ENCODE assay signal across 17 cellular contexts in the genomic region with DNA sequence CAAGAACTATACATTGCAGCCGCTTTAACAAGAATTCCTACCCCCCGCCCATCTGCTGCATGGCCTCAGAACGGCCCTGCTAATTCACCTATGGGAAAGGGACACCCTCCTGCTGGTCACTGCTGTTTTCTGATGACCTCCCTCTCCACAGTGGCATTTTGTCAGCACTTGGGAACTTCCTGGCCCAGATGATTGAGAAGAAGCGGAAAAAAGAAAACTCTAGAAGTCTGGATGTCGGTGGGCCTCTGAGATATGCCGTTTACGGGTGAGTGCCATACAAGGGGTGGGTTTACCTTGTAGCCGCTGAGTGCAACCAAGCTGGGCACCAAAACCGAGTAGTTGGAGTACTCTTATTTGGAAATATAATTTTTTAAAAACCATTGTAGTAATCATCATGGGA. TPM values are rescaled to one million over a fixed set of nuclear protein-coding genes. Genes with fewer than 3 reads are reported as not detected.
A peak's percentile ranks its signal among the peaks of the same experiment; 100 is the strongest.
DNase-seq lines count a peak whose midpoint lies in the region; ATAC-seq and TF ChIP-seq lines count a peak whose summit lies in the region.
"Had no signal": no experiment of that assay in that cellular context is flagged by ENCODE, and none has a peak within 500 bp of the region (broad histone marks: within the 10 kb centered on the region; RNA-seq: fewer than 3 reads in every experiment).

No MANE protein-coding gene starts in this region.

- no peaks in the 10 kb centered on the region for H3K36me3 ChIP-seq in Loucy (ENCODE audit: insufficient read depth, low read length)
- H3K36me3 ChIP-seq in hepatocyte (replicated peaks; ENCODE audit: insufficient read depth, low read depth): no peaks in the 10 kb centered on the region
- H3K36me3 ChIP-seq: left ventricle myocardium inferior had no signal

- H3K4me2 ChIP-seq in Loucy (ENCODE audit: low read depth, low read length, poor library complexity, severe bottlenecking) (peak overlapping the region; percentile 57), hepatocyte (peak overlapping the region; percentile 73)

- intact Hi-C loops in activated CD8-positive, alpha-beta T cell treated with anti-CD3 and anti-CD28 coated beads for 36 hours (cut with micrococcal nuclease): no loop called here

- peaks cover 20% of the 10 kb centered on the region for H3K4me1 Mint-ChIP-seq in activated CD8-positive, alpha-beta T cell treated with anti-CD3 and anti-CD28 coated beads, Interleukin-2, amount 10 ng/mL, durations not matched to agents 7 days and 5 days (ENCODE audit: low read depth)
- peaks cover 13% of the 10 kb centered on the region for H3K4me1 Mint-ChIP-seq in activated CD8-positive, alpha-beta T cell treated with anti-CD3 and anti-CD28 coated beads for 36 hours (ENCODE audit: low read depth)
- H3K4me1 Mint-ChIP-seq in progenitor cell of endocrine pancreas (ENCODE audit: low read depth): peaks cover 11% of the 10 kb centered on the region
- H3K4me1 Mint-ChIP-seq in stimulated activated effector memory CD8-positive, alpha-beta T cell treated with anti-CD3 and anti-CD28 coated beads, Interleukin-12 subunit alpha, Interleukin-12 subunit beta, amount 100 ng/mL, for 72 hours: peaks cover 10% of the 10 kb centered on the region

- no peak for DNase-seq in activated CD8-positive, alpha-beta T cell treated with anti-CD3 and anti-CD28 coated beads, Interleukin-2, amount 10 ng/mL, durations not matched to agents 7 days and 5 days
- no peak for DNase-seq in activated CD8-positive, alpha-beta T cell treated with anti-CD3 and anti-CD28 coated beads for 36 hours
- DNase-seq in hepatocyte (ENCODE audit: low spot score) (no peak), progenitor cell of endocrine pancreas (ENCODE audit: low spot score, unreplicated experiment) (no peak), hippocampal formation (lab: John Stamatoyannopoulos, UW) (no peak)
- DNase-seq in stimulated activated effector memory CD8-positive, alpha-beta T cell treated with anti-CD3 and anti-CD28 coated beads, Interleukin-12 subunit alpha, Interleukin-12 subunit beta, amount 100 ng/mL, for 72 hours (ENCODE audit: low spot score in 2 of 2): no peak
- no peak for DNase-seq in activated effector memory CD4-positive, alpha-beta T cell treated with Interleukin-2 at 50 U/mL for 16 hours
- DNase-seq: activated CD4-positive, alpha-beta T cell treated with anti-CD3 and anti-CD28 coated beads, Interleukin-2, amount 50 U/mL, for 48 hours; activated effector memory CD4-positive, alpha-beta T cell treated with anti-CD3 and anti-CD28 coated beads, Interleukin-2, amount 50 U/mL, for 16 hours; DMS79; foreskin keratinocyte; Karpas-422; left ventricle myocardium inferior; NCI-H2171 treated with DMSO at 0.1 percent for 48 hours; NCI-H82 had no signal

- CTCF ChIA-PET in activated CD8-positive, alpha-beta T cell treated with anti-CD3 and anti-CD28 coated beads, Interleukin-2, amount 10 ng/mL, durations not matched to agents 7 days and 5 days (lab: Charles Lee): no interaction called here
- CTCF ChIA-PET in activated CD8-positive, alpha-beta T cell treated with anti-CD3 and anti-CD28 coated beads for 36 hours (lab: Charles Lee): no interaction called here

- peaks cover 33% of the 10 kb centered on the region for H3K79me2 ChIP-seq in Loucy (ENCODE audit: insufficient read depth, low read length)
- H3K79me2 ChIP-seq in hepatocyte: peaks cover 18% of the 10 kb centered on the region

- no peaks in the 10 kb centered on the region for H3K9me3 ChIP-seq in Loucy (ENCODE audit: insufficient read depth, low read depth, low read length)
- H3K9me3 ChIP-seq in hepatocyte (ENCODE audit: low read depth): no peaks in the 10 kb centered on the region
- H3K9me3 ChIP-seq: left ventricle myocardium inferior, tibial nerve had no signal

- H2AFZ ChIP-seq in Loucy (ENCODE audit: low read length) (no peak overlapping the region), hepatocyte (no peak overlapping the region)

- POLR2A ChIA-PET in activated CD8-positive, alpha-beta T cell treated with anti-CD3 and anti-CD28 coated beads, Interleukin-2, amount 10 ng/mL, durations not matched to agents 7 days and 5 days (lab: Charles Lee): no interaction called here
- POLR2A ChIA-PET in activated CD8-positive, alpha-beta T cell treated with anti-CD3 and anti-CD28 coated beads for 36 hours (lab: Charles Lee): interaction anchor here (1.3 kb wide), 1 partner anchor 139 kb away, joined by 4 read pairs; no protein-coding TSS in a partner anchor

- H3K27me3 Mint-ChIP-seq in activated CD8-positive, alpha-beta T cell treated with anti-CD3 and anti-CD28 coated beads, Interleukin-2, amount 10 ng/mL, durations not matched to agents 7 days and 5 days (ENCODE audit: low read depth): no peaks in the 10 kb centered on the region
- no peaks in the 10 kb centered on the region for H3K27me3 Mint-ChIP-seq in activated CD8-positive, alpha-beta T cell treated with anti-CD3 and anti-CD28 coated beads for 36 hours
- H3K27me3 Mint-ChIP-seq in progenitor cell of endocrine pancreas: peaks cover 10% of the 10 kb centered on the region

- no peaks in the 10 kb centered on the region for H3K9me3 Mint-ChIP-seq in activated CD8-positive, alpha-beta T cell treated with anti-CD3 and anti-CD28 coated beads, Interleukin-2, amount 10 ng/mL, durations not matched to agents 7 days and 5 days (ENCODE audit: insufficient read depth)
- H3K9me3 Mint-ChIP-seq in activated CD8-positive, alpha-beta T cell treated with anti-CD3 and anti-CD28 coated beads for 36 hours: no peaks in the 10 kb centered on the region
- no peaks in the 10 kb centered on the region for H3K9me3 Mint-ChIP-seq in progenitor cell of endocrine pancreas (ENCODE audit: low read depth)
- H3K9me3 Mint-ChIP-seq in stimulated activated effector memory CD8-positive, alpha-beta T cell treated with anti-CD3 and anti-CD28 coated beads, Interleukin-12 subunit alpha, Interleukin-12 subunit beta, amount 100 ng/mL, for 72 hours: no peaks in the 10 kb centered on the region

- H3K27ac ChIP-seq in hepatocyte: no peak overlapping the region
- H3K27ac ChIP-seq: foreskin keratinocyte had no signal

- H3K9me2 ChIP-seq in Loucy (replicated peaks; ENCODE audit: low read depth, low read length) (no peaks in the 10 kb centered on the region), hepatocyte (replicated peaks; ENCODE audit: insufficient read depth) (no peaks in the 10 kb centered on the region)

- no peak overlapping the region for H3K27ac Mint-ChIP-seq in activated CD8-positive, alpha-beta T cell treated with anti-CD3 and anti-CD28 coated beads, Interleukin-2, amount 10 ng/mL, durations not matched to agents 7 days and 5 days
- H3K27ac Mint-ChIP-seq in activated CD8-positive, alpha-beta T cell treated with anti-CD3 and anti-CD28 coated beads for 36 hours: no peak overlapping the region
- no peak overlapping the region for H3K27ac Mint-ChIP-seq in progenitor cell of endocrine pancreas
- H3K27ac Mint-ChIP-seq in stimulated activated effector memory CD8-positive, alpha-beta T cell treated with anti-CD3 and anti-CD28 coated beads, Interleukin-12 subunit alpha, Interleukin-12 subunit beta, amount 100 ng/mL, for 72 hours: no peak overlapping the region

- peaks cover 26% of the 10 kb centered on the region for H3K36me3 Mint-ChIP-seq in activated CD8-positive, alpha-beta T cell treated with anti-CD3 and anti-CD28 coated beads, Interleukin-2, amount 10 ng/mL, durations not matched to agents 7 days and 5 days (ENCODE audit: low read depth)
- H3K36me3 Mint-ChIP-seq in activated CD8-positive, alpha-beta T cell treated with anti-CD3 and anti-CD28 coated beads for 36 hours (ENCODE audit: low read depth): peaks cover 17% of the 10 kb centered on the region
- no peaks in the 10 kb centered on the region for H3K36me3 Mint-ChIP-seq in progenitor cell of endocrine pancreas (ENCODE audit: insufficient read depth)
- peaks cover 21% of the 10 kb centered on the region for H3K36me3 Mint-ChIP-seq in stimulated activated effector memory CD8-positive, alpha-beta T cell treated with anti-CD3 and anti-CD28 coated beads, Interleukin-12 subunit alpha, Interleukin-12 subunit beta, amount 100 ng/mL, for 72 hours

- H4K20me1 ChIP-seq in Loucy (ENCODE audit: insufficient read depth, low read length, poor library complexity, severe bottlenecking) (peaks cover 23% of the 10 kb centered on the region), hepatocyte (ENCODE audit: insufficient read depth, poor library complexity, severe bottlenecking) (peaks cover 5% of the 10 kb centered on the region)

- H3K27me3 ChIP-seq in Loucy (ENCODE audit: insufficient read depth, low read length, poor library complexity, severe bottlenecking) (no peaks in the 10 kb centered on the region), hepatocyte (no peaks in the 10 kb centered on the region)
- H3K27me3 ChIP-seq: foreskin keratinocyte, tibial nerve had no signal

- H3K4me1 ChIP-seq in Loucy (ENCODE audit: insufficient read depth, low read length, poor library complexity, severe bottlenecking): peaks cover 12% of the 10 kb centered on the region
- peaks cover 13% of the 10 kb centered on the region for H3K4me1 ChIP-seq in hepatocyte (ENCODE audit: insufficient read depth)
- H3K4me1 ChIP-seq: foreskin keratinocyte had no signal

- TF ChIP-seq CTCF in activated CD8-positive, alpha-beta T cell treated with anti-CD3 and anti-CD28 coated beads for 36 hours (IDR thresholded peaks at IDR 0.05): no peak
- TF ChIP-seq CTCF in Loucy (conservative IDR thresholded peaks at IDR 0.05; ENCODE audit: low read length): no peak
- TF ChIP-seq CTCF in hepatocyte (IDR thresholded peaks at IDR 0.05; ENCODE audit: poor library complexity): no peak
- no peak for TF ChIP-seq CTCF in progenitor cell of endocrine pancreas (IDR thresholded peaks at IDR 0.05; ENCODE audit: unreplicated experiment)

- H3F3A ChIP-seq in Loucy (ENCODE audit: low read depth): peaks cover 12% of the 10 kb centered on the region

- peak overlapping the region; percentile 74 for H3K4me3 Mint-ChIP-seq in activated CD8-positive, alpha-beta T cell treated with anti-CD3 and anti-CD28 coated beads, Interleukin-2, amount 10 ng/mL, durations not matched to agents 7 days and 5 days
- no peak overlapping the region for H3K4me3 Mint-ChIP-seq in activated CD8-positive, alpha-beta T cell treated with anti-CD3 and anti-CD28 coated beads for 36 hours
- peak overlapping the region; percentile 34 for H3K4me3 Mint-ChIP-seq in progenitor cell of endocrine pancreas (ENCODE audit: low read depth)
- no peak overlapping the region for H3K4me3 Mint-ChIP-seq in stimulated activated effector memory CD8-positive, alpha-beta T cell treated with anti-CD3 and anti-CD28 coated beads, Interleukin-12 subunit alpha, Interleukin-12 subunit beta, amount 100 ng/mL, for 72 hours

- H3K4me3 ChIP-seq in Loucy (ENCODE audit: low read length, poor library complexity, severe bottlenecking): peak overlapping the region; percentile 56
- no peak overlapping the region for H3K4me3 ChIP-seq in hepatocyte
- H3K4me3 ChIP-seq: tibial nerve had no signal

- no peak for ATAC-seq in activated CD8-positive, alpha-beta T cell treated with anti-CD3 and anti-CD28 coated beads, Interleukin-2, amount 10 ng/mL, durations not matched to agents 7 days and 5 days
- ATAC-seq in activated CD8-positive, alpha-beta T cell treated with anti-CD3 and anti-CD28 coated beads for 36 hours: no peak
- ATAC-seq in stimulated activated effector memory CD8-positive, alpha-beta T cell treated with anti-CD3 and anti-CD28 coated beads, Interleukin-12 subunit alpha, Interleukin-12 subunit beta, amount 100 ng/mL, for 72 hours: no peak
- ATAC-seq: foreskin keratinocyte had no signal

- no peak overlapping the region for H3K9ac ChIP-seq in Loucy (ENCODE audit: low read depth, low read length, poor library complexity, severe bottlenecking)

- 94% methylated on average over 9 of the region's 9 CpGs for WGBS in hepatocyte (ENCODE audit: low lambda C conversion rate, missing lambda C conversion rate)

RNA-seq across cellular contexts. Expression of gene PXMP2, which starts 2.7 kb away (rescaled TPM):
- total RNA-seq in activated CD8-positive, alpha-beta T cell treated with anti-CD3 and anti-CD28 coated beads, Interleukin-2, amount 10 ng/mL, durations not matched to agents 7 days and 5 days: 10 to 100 TPM; 38.0 to 40.6 TPM
- total RNA-seq in activated CD8-positive, alpha-beta T cell treated with anti-CD3 and anti-CD28 coated beads for 36 hours: 10 to 100 TPM; 14.3 TPM
- 61.8 and 67.3 TPM in 2 replicates for total RNA-seq in hepatocyte
- 76.1 and 82.7 TPM in 2 replicates for polyA plus RNA-seq in hepatocyte
- total RNA-seq in progenitor cell of endocrine pancreas: 24.4 and 25.0 TPM in 2 replicates

RNA-seq across cellular contexts. Expression of gene POLE, which starts 3.0 kb away (rescaled TPM):
- 100 to 1,000 TPM; 200 to 202 TPM for total RNA-seq in activated CD8-positive, alpha-beta T cell treated with anti-CD3 and anti-CD28 coated beads, Interleukin-2, amount 10 ng/mL, durations not matched to agents 7 days and 5 days
- 100 to 1,000 TPM; 115 to 121 TPM for total RNA-seq in activated CD8-positive, alpha-beta T cell treated with anti-CD3 and anti-CD28 coated beads for 36 hours
- total RNA-seq in hepatocyte: 16.9 and 34.2 TPM in 2 replicates
- polyA plus RNA-seq in hepatocyte: 26.6 and 44.6 TPM in 2 replicates
- 121 and 129 TPM in 2 replicates for total RNA-seq in progenitor cell of endocrine pancreas

RNA-seq across cellular contexts. Expression of gene PGAM5, which starts 20.5 kb away (rescaled TPM):
- 10 to 100 TPM; 59.3 to 59.8 TPM for total RNA-seq in activated CD8-positive, alpha-beta T cell treated with anti-CD3 and anti-CD28 coated beads, Interleukin-2, amount 10 ng/mL, durations not matched to agents 7 days and 5 days
- 10 to 100 TPM; 69.6 to 73.2 TPM for total RNA-seq in activated CD8-positive, alpha-beta T cell treated with anti-CD3 and anti-CD28 coated beads for 36 hours
- 19.7 and 27.2 TPM in 2 replicates for total RNA-seq in hepatocyte
- 17.6 and 21.5 TPM in 2 replicates for polyA plus RNA-seq in hepatocyte
- 39.6 and 44.4 TPM in 2 replicates for total RNA-seq in progenitor cell of endocrine pancreas

Comparison
In these comparisons a context has a peak if more than half of its experiments do, and no peak if none do; other contexts are left out.
1. H3K4me3 Mint-ChIP-seq: peak in activated CD8-positive, alpha-beta T cell treated with anti-CD3 and anti-CD28 coated beads, Interleukin-2, amount 10 ng/mL, durations not matched to agents 7 days and 5 days (single experiment) and progenitor cell of endocrine pancreas (single experiment); none in activated CD8-positive, alpha-beta T cell treated with anti-CD3 and anti-CD28 coated beads for 36 hours (single experiment) and stimulated activated effector memory CD8-positive, alpha-beta T cell treated with anti-CD3 and anti-CD28 coated beads, Interleukin-12 subunit alpha, Interleukin-12 subunit beta, amount 100 ng/mL, for 72 hours (single experiment).